ENCODE assay signal across 16 cellular contexts in the genomic region with DNA sequence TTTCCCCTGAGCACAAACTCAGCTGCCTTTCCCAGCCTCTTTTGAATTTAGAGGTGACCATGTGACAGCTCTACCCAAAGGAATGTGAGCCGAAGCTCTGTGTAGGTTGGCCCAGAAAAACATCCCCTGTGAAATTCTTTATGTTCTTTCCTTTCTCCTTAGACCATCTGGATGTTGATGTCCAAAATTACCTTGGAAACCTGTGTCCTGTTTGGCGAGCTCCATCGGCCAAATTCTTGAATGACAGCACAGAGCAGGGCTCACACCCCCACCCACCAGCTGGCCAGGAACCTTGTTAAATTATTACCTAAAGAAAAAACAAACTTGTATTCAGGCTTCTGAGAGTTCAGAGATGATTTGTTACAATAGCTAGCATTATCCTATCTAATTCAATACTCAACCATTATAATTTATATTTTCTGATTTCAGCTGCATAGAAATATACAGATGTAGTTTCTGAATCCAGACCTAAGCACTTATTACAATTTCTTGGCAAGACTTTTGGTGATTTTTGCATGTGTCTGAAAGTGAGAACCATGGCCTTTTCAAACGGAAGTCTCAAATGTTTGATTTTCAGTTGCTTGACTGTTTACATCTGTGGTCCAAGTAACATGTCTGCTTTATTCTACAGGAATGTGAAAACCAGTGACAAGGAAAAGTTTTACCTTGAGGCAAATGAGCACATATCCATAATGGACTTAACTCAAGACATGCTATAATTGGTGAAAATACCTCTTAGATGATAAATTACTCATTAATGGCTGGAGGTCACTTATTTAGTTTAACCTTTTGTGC.
DNase-seq lines count a peak whose midpoint lies in the region; ATAC-seq and TF ChIP-seq lines count a peak whose summit lies in the region.
"Had no signal": no experiment of that assay in that cellular context is flagged by ENCODE, and none has a peak within 500 bp of the region (broad histone marks: within the 10 kb centered on the region; RNA-seq: fewer than 3 reads in every experiment).

No MANE protein-coding gene starts in this region.

- no peaks in the 10 kb centered on the region for H3K4me1 Mint-ChIP-seq in immature natural killer cell
- no peaks in the 10 kb centered on the region for H3K4me1 Mint-ChIP-seq in activated T-helper 1 cell treated with anti-CD3 and anti-CD28 coated beads, Interleukin-12 subunit alpha, Interleukin-12 subunit beta, Interleukin-2, Interleukin-4 antibody, amounts not matched to agents 30 ng/mL and 10 ng/mL and 1 ng/mL, durations not matched to agents 14 hours and 24 hours and 36 hours (ENCODE audit: low read depth)
- H3K4me1 Mint-ChIP-seq: central memory CD8-positive, alpha-beta T cell had no signal

- no CpG with 5 or more reads among the region's 4 CpGs for WGBS in IMR-90 (ENCODE audit: extremely low coverage in 2 of 2, insufficient read length in 1 of 2), 2 experiments

- H3K9ac ChIP-seq in IMR-90 (ENCODE audit: low read depth, low read length), result no peak overlapping the region

- TF ChIP-seq RAD21 in IMR-90 (IDR thresholded peaks at IDR 0.05; ENCODE audit: low read length), result no peak

- peak overlapping the region; percentile 86 for H3K4ac ChIP-seq in IMR-90 (ENCODE audit: low read depth, low read length)

- H4K91ac ChIP-seq in IMR-90 (ENCODE audit: insufficient read depth, low read depth, low read length), result peak overlapping the region; percentile 49; the same call in 1 of the 2 replicates

- peak overlapping the region; percentile 13 to 68; a peak in 2 of 4 replicates for H4K8ac ChIP-seq in IMR-90 (ENCODE audit: low read depth in 2 of 2, low read length in 2 of 2)

- H2AFZ ChIP-seq in IMR-90 (replicated peaks; ENCODE audit: low read length, poor library complexity), result no peak overlapping the region

- intact Hi-C loops in IMR-90 (cut with micrococcal nuclease), result loop anchor here (5.0 kb wide), 1 partner anchor 93 kb away; no protein-coding TSS in a partner anchor
- intact Hi-C loops in activated T-helper 1 cell treated with anti-CD3 and anti-CD28 coated beads, Interleukin-12 subunit alpha, Interleukin-12 subunit beta, Interleukin-2, Interleukin-4 antibody, amounts not matched to agents 30 ng/mL and 10 ng/mL and 1 ng/mL, durations not matched to agents 14 hours and 24 hours and 36 hours (cut with micrococcal nuclease), result no loop called here

- no peak overlapping the region for H3K27ac Mint-ChIP-seq in immature natural killer cell
- H3K27ac Mint-ChIP-seq in activated T-helper 1 cell treated with anti-CD3 and anti-CD28 coated beads, Interleukin-12 subunit alpha, Interleukin-12 subunit beta, Interleukin-2, Interleukin-4 antibody, amounts not matched to agents 30 ng/mL and 10 ng/mL and 1 ng/mL, durations not matched to agents 14 hours and 24 hours and 36 hours, result no peak overlapping the region

- H2AK5ac ChIP-seq in IMR-90 (ENCODE audit: low read depth, low read length), result 0 out of 2 replicates have a peak overlapping the region, but pooled peaks have one; percentile 33

- CTCF ChIA-PET in IMR-90 (lab: Yijun Ruan, JAX), result interaction anchor here (1.0 kb wide), 2 partner anchors 203 to 388 kb away, joined by 3 to 4 read pairs; no protein-coding TSS in a partner anchor

- DNase-seq in Daoy (ENCODE audit: low read depth), result peak; percentile 56
- peak; percentile 73 for DNase-seq in IMR-90
- DNase-seq in choroid plexus epithelial cell (ENCODE audit: low read depth), result peak; percentile 86
- peak; percentile 93 for DNase-seq in kidney tubule cell (ENCODE audit: low spot score)
- DNase-seq in stimulated activated CD4-positive, alpha-beta T cell treated with anti-CD3 and anti-CD28 coated beads, Interleukin-1b, Interleukin-23, amount 100 ng/mL, for 48 hours, result no peak
- DNase-seq in immature natural killer cell, result no peak
- DNase-seq in T-helper 9 cell, result no peak
- DNase-seq in activated T-helper 1 cell treated with anti-CD3 and anti-CD28 coated beads, Interleukin-12 subunit alpha, Interleukin-12 subunit beta, Interleukin-2, Interleukin-4 antibody, amounts not matched to agents 30 ng/mL and 10 ng/mL and 1 ng/mL, durations not matched to agents 14 hours and 24 hours and 36 hours (ENCODE audit: low spot score), result no peak
- DNase-seq: activated naive CD4-positive, alpha-beta T cell; AML-193; DMS 273 treated with DMSO at 0.1 percent for 48 hours; NCI-H2081 treated with DMSO at 0.1 percent for 48 hours; NCI-H774; stimulated activated naive CD4-positive, alpha-beta T cell treated with Interleukin-2 at 50 U/mL for 16 hours; uterus had no signal

- H4K20me1 ChIP-seq in IMR-90 (ENCODE audit: insufficient read depth, low read length), result no peaks in the 10 kb centered on the region

- no peak overlapping the region for H3K23ac ChIP-seq in IMR-90 (ENCODE audit: low read depth, low read length)

- peaks cover 25 to 59% of the 10 kb centered on the region in 2 experiments for H3K79me1 ChIP-seq in IMR-90 (ENCODE audit: low read depth in 1 of 2, low read length in 2 of 2)

- H3K4me1 ChIP-seq in IMR-90 (ENCODE audit: control insufficient read depth, insufficient read depth, low read length), result peaks cover 7% of the 10 kb centered on the region
- H3K4me1 ChIP-seq: uterus had no signal

- peaks cover 31% of the 10 kb centered on the region for H3K9me1 ChIP-seq in IMR-90 (ENCODE audit: insufficient read depth, low read length)

- peak overlapping the region; percentile 53 for H2AK9ac ChIP-seq in IMR-90 (replicated peaks; ENCODE audit: low read depth, low read length, poor library complexity)

- H2BK20ac ChIP-seq in IMR-90 (ENCODE audit: low read depth, low read length), result peak overlapping the region; percentile 76; the same call in 1 of the 2 replicates

- H3K9me3 Mint-ChIP-seq in immature natural killer cell, result peaks cover 0 to 15% (median 5%) of the 10 kb centered on the region in 6 donors
- H3K9me3 Mint-ChIP-seq in activated T-helper 1 cell treated with anti-CD3 and anti-CD28 coated beads, Interleukin-12 subunit alpha, Interleukin-12 subunit beta, Interleukin-2, Interleukin-4 antibody, amounts not matched to agents 30 ng/mL and 10 ng/mL and 1 ng/mL, durations not matched to agents 14 hours and 24 hours and 36 hours, result no peaks in the 10 kb centered on the region

- ATAC-seq in IMR-90 (ENCODE audit: low read depth), result peak; percentile 71

- H3K14ac ChIP-seq in IMR-90 (replicated peaks; ENCODE audit: low read depth, low read length), result peak overlapping the region; percentile 89; the same call in 1 of the 2 replicates

- H2BK5ac ChIP-seq in IMR-90 (ENCODE audit: low read depth, low read length, poor library complexity, severe bottlenecking), result no peak overlapping the region

- no peak for TF ChIP-seq CTCF in IMR-90 (conservative IDR thresholded peaks at IDR 0.05; ENCODE audit: low read depth, low read length)
- TF ChIP-seq CTCF in choroid plexus epithelial cell (conservative IDR thresholded peaks at IDR 0.05; ENCODE audit: low read depth, low read length), result no peak

- no peak overlapping the region for H3K18ac ChIP-seq in IMR-90 (ENCODE audit: low read depth, low read length)

- no peak for TF ChIP-seq POLR2A in IMR-90 (IDR thresholded peaks at IDR 0.05; ENCODE audit: low read depth, low read length)

- no peak overlapping the region for H3K4me3 Mint-ChIP-seq in immature natural killer cell
- no peak overlapping the region for H3K4me3 Mint-ChIP-seq in activated T-helper 1 cell treated with anti-CD3 and anti-CD28 coated beads, Interleukin-12 subunit alpha, Interleukin-12 subunit beta, Interleukin-2, Interleukin-4 antibody, amounts not matched to agents 30 ng/mL and 10 ng/mL and 1 ng/mL, durations not matched to agents 14 hours and 24 hours and 36 hours
- H3K4me3 Mint-ChIP-seq: central memory CD8-positive, alpha-beta T cell had no signal

- no peak overlapping the region; the same call in 1 of the 2 replicates for H3K4me2 ChIP-seq in IMR-90 (ENCODE audit: low read depth, low read length)

- in situ Hi-C loops in IMR-90 (cut with MboI; ENCODE audit: low sequenced_read_pairs), result no loop called here

- no peaks in the 10 kb centered on the region for H3K36me3 ChIP-seq in IMR-90 (ENCODE audit: control insufficient read depth, insufficient read depth, low read length)
- H3K36me3 ChIP-seq: uterus had no signal

- POLR2A ChIA-PET in IMR-90 (lab: Charles Lee; ENCODE audit: unreplicated experiment), result no interaction called here

- no peaks in the 10 kb centered on the region for H3K27me3 ChIP-seq in IMR-90 (ENCODE audit: control insufficient read depth, insufficient read depth, low read length)
- H3K27me3 ChIP-seq: uterus had no signal

- peak overlapping the region; percentile 47; the same call in 1 of the 3 replicates for H2BK15ac ChIP-seq in IMR-90 (ENCODE audit: low read depth, low read length)

- no peak overlapping the region for H4K5ac ChIP-seq in IMR-90 (ENCODE audit: low read depth, low read length)

- BruUV-seq in IMR-90 (replicated peaks; lab: Mats Ljungman, UMichigan), result no TSS peak

- H3K56ac ChIP-seq in IMR-90 (ENCODE audit: extremely low read depth, insufficient read depth, low read length), result peak overlapping the region; percentile 66; the same call in 1 of the 2 replicates

- H3K9me3 ChIP-seq in IMR-90 (ENCODE audit: control insufficient read depth, insufficient read depth, low read length), result no peaks in the 10 kb centered on the region
- H3K9me3 ChIP-seq: uterus had no signal

- no peak overlapping the region for H3K27ac ChIP-seq in IMR-90 (ENCODE audit: insufficient read depth, low read length)
- H3K27ac ChIP-seq: uterus had no signal

- peak overlapping the region; percentile 69; the same call in 1 of the 2 replicates for H2BK120ac ChIP-seq in IMR-90 (ENCODE audit: low read depth, low read length)

- H3K36me3 Mint-ChIP-seq in immature natural killer cell, result no peaks in the 10 kb centered on the region
- H3K36me3 Mint-ChIP-seq in activated T-helper 1 cell treated with anti-CD3 and anti-CD28 coated beads, Interleukin-12 subunit alpha, Interleukin-12 subunit beta, Interleukin-2, Interleukin-4 antibody, amounts not matched to agents 30 ng/mL and 10 ng/mL and 1 ng/mL, durations not matched to agents 14 hours and 24 hours and 36 hours (ENCODE audit: low read depth), result no peaks in the 10 kb centered on the region

- H3K4me3 ChIP-seq in IMR-90 (ENCODE audit: insufficient read depth, low read depth, low read length), result no peak overlapping the region
- no peak overlapping the region for H3K4me3 ChIP-seq in choroid plexus epithelial cell (ENCODE audit: low read depth, low read length)
- H3K4me3 ChIP-seq: uterus had no signal

- dilution Hi-C loops in IMR-90 (cut with HindIII; ENCODE audit: low sequenced_read_pairs, unreplicated experiment), result no loop called here

- H3K27me3 Mint-ChIP-seq in immature natural killer cell (ENCODE audit: low read depth in 3 of 3), result peaks cover 2 to 9% (median 4%) of the 10 kb centered on the region in 3 donors
- no peaks in the 10 kb centered on the region for H3K27me3 Mint-ChIP-seq in activated T-helper 1 cell treated with anti-CD3 and anti-CD28 coated beads, Interleukin-12 subunit alpha, Interleukin-12 subunit beta, Interleukin-2, Interleukin-4 antibody, amounts not matched to agents 30 ng/mL and 10 ng/mL and 1 ng/mL, durations not matched to agents 14 hours and 24 hours and 36 hours (ENCODE audit: insufficient read depth)
- H3K27me3 Mint-ChIP-seq: central memory CD8-positive, alpha-beta T cell had no signal

TF ChIP-seq in IMR-90, 13 proteins besides CTCF, POLR2A, EP300 and RAD21 (continues in another document):
- no peak for TF ChIP-seq NFE2L2 (IDR thresholded peaks at IDR 0.05; ENCODE audit: low read depth, low read length)

Comparison
In these comparisons a context has a peak if more than half of its experiments do, and no peak if none do; other contexts are left out.
1. DNase-seq: peak in Daoy (single experiment), IMR-90 (single experiment), choroid plexus epithelial cell (single experiment) and kidney tubule cell (single experiment); none in stimulated activated CD4-positive, alpha-beta T cell treated with anti-CD3 and anti-CD28 coated beads, Interleukin-1b, Interleukin-23, amount 100 ng/mL, for 48 hours (single experiment), immature natural killer cell (0 of 3), T-helper 9 cell (single experiment) and activated T-helper 1 cell treated with anti-CD3 and anti-CD28 coated beads, Interleukin-12 subunit alpha, Interleukin-12 subunit beta, Interleukin-2, Interleukin-4 antibody, amounts not matched to agents 30 ng/mL and 10 ng/mL and 1 ng/mL, durations not matched to agents 14 hours and 24 hours and 36 hours (single experiment).